ENCODE assay signal across 17 cellular contexts in the genomic region with DNA sequence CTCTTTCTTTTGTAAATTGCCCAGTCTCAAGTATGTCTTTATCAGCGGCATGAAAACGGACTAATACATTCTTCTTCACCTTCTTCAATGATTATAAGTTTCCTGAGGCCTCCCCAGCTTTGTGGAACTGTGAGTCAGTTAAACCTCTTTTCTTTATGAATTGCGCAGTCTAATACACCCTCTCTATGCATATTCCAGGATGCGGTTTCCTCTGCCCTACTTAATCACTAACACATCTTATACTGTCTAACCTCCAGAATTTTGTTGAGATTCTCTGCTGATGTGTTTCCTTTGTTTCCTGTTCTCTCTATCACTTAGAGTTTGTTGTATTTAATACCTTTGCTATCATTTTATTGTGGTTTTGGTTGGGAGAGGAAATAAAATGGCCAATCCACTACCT.
A peak's percentile ranks its signal among the peaks of the same experiment; 100 is the strongest.
DNase-seq lines count a peak whose midpoint lies in the region; ATAC-seq lines count a peak whose summit lies in the region.
"Had no signal": no experiment of that assay in that cellular context is flagged by ENCODE, and none has a peak within 500 bp of the region (broad histone marks: within the 10 kb centered on the region; RNA-seq: fewer than 3 reads in every experiment).

No MANE protein-coding gene starts in this region.

- H3K4me3 Mint-ChIP-seq in T-helper 17 cell: no peak overlapping the region
- H3K4me3 Mint-ChIP-seq in activated T-helper 17 cell treated with anti-CD3 and anti-CD28 coated beads, Interleukin-2, amount 50 U/mL, for 72 hours: peak overlapping the region; percentile 60
- peak overlapping the region in 4 of 5 donors; percentile 3 to 18 (median 8) for H3K4me3 Mint-ChIP-seq in immature natural killer cell
- H3K4me3 Mint-ChIP-seq: B cell; CD4-positive, CD25-positive, alpha-beta regulatory T cell; CD8-positive, alpha-beta T cell; GM23338; H9 had no signal

- DNase-seq in T-helper 17 cell (no peak), immature natural killer cell (peak in 1 of 3 donors; percentile 9), Ammon's horn (ENCODE audit: low spot score) (no peak), RKO (ENCODE audit: low spot score) (no peak)
- DNase-seq: CD4-positive, CD25-positive, alpha-beta regulatory T cell; CD8-positive, alpha-beta T cell; DMS 273 treated with DMSO at 0.1 percent for 48 hours; DMS79; EL; GDM1; H9 had no signal

- peaks cover 21% of the 10 kb centered on the region for H3K9me3 Mint-ChIP-seq in activated T-helper 17 cell treated with anti-CD3 and anti-CD28 coated beads, Interleukin-2, amount 50 U/mL, for 72 hours
- H3K9me3 Mint-ChIP-seq in immature natural killer cell: peaks cover 11 to 33% (median 22%) of the 10 kb centered on the region in 6 donors

- no peaks in the 10 kb centered on the region for H3K27me3 Mint-ChIP-seq in T-helper 17 cell
- H3K27me3 Mint-ChIP-seq in activated T-helper 17 cell treated with anti-CD3 and anti-CD28 coated beads, Interleukin-2, amount 50 U/mL, for 72 hours: no peaks in the 10 kb centered on the region
- peaks cover 0 to 4% (median 0%) of the 10 kb centered on the region in 3 donors for H3K27me3 Mint-ChIP-seq in immature natural killer cell (ENCODE audit: low read depth in 3 of 3)
- H3K27me3 Mint-ChIP-seq: B cell; CD4-positive, CD25-positive, alpha-beta regulatory T cell had no signal

- ATAC-seq in T-helper 17 cell (peak; percentile 92), GM18873 (IDR thresholded peaks at IDR 0.05; ENCODE audit: low FRiP score, unreplicated experiment) (no peak)
- ATAC-seq in activated T-helper 17 cell treated with anti-CD3 and anti-CD28 coated beads, Interleukin-2, amount 50 U/mL, for 72 hours (replicated peaks): peak; percentile 98
- ATAC-seq: CD8-positive, alpha-beta T cell; GM12878; GM23338; HCT116 had no signal

- H3K9me3 ChIP-seq in T-helper 17 cell (ENCODE audit: control insufficient read depth, low read length, poor library complexity, severe bottlenecking): no peaks in the 10 kb centered on the region

- H3K27ac Mint-ChIP-seq in T-helper 17 cell (no peak overlapping the region), immature natural killer cell (peak overlapping the region in 4 of 6 donors; percentile 25 to 56 (median 27))
- H3K27ac Mint-ChIP-seq in activated T-helper 17 cell treated with anti-CD3 and anti-CD28 coated beads, Interleukin-2, amount 50 U/mL, for 72 hours: peak overlapping the region; percentile 73
- H3K27ac Mint-ChIP-seq: B cell; CD4-positive, CD25-positive, alpha-beta regulatory T cell; CD8-positive, alpha-beta T cell; GM23338; H9 had no signal

- peaks cover 6% of the 10 kb centered on the region for H3K4me1 Mint-ChIP-seq in T-helper 17 cell
- peaks cover 12% of the 10 kb centered on the region for H3K4me1 Mint-ChIP-seq in activated T-helper 17 cell treated with anti-CD3 and anti-CD28 coated beads, Interleukin-2, amount 50 U/mL, for 72 hours
- H3K4me1 Mint-ChIP-seq in immature natural killer cell: peaks cover 8 to 30% of the 10 kb centered on the region in 2 donors
- H3K4me1 Mint-ChIP-seq: B cell; CD4-positive, CD25-positive, alpha-beta regulatory T cell; GM23338; H9 had no signal

- H3K36me3 Mint-ChIP-seq in T-helper 17 cell (ENCODE audit: low read depth): peaks cover 2% of the 10 kb centered on the region
- peaks cover 15% of the 10 kb centered on the region for H3K36me3 Mint-ChIP-seq in activated T-helper 17 cell treated with anti-CD3 and anti-CD28 coated beads, Interleukin-2, amount 50 U/mL, for 72 hours (ENCODE audit: low read depth)
- peaks cover 39 to 60% (median 53%) of the 10 kb centered on the region in 3 donors for H3K36me3 Mint-ChIP-seq in immature natural killer cell
